In the genomic region with DNA sequence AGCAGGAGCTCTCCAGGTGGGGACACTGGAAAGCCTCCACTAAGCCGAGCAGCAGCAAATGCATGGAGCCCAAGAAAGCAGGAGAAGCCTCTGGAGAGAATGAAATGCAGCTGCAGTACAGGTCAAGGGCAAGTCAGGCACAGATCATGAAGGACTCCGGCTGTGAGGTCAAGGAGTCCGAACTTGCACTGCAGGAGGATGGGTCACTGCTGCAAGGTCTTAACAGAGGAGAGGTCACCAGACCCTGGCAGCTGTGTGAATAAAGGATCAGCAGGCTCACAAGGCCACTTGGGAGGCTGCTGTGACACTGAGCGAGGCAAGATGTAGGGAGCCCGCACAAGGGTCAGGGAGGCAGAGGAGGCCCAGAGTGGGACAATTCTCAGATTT, we compare ENCODE assay signal across 21 cellular contexts.
"Had no signal": no experiment of that assay in that cellular context is flagged by ENCODE, and none has a peak within 500 bp of the region (broad histone marks: within the 10 kb centered on the region; RNA-seq: fewer than 3 reads in every experiment).

No MANE protein-coding gene starts in this region.

- H3K9me3 Mint-ChIP-seq: activated CD4-positive, alpha-beta T cell treated with anti-CD3 and anti-CD28 coated beads, Interleukin-2, amount 10 ng/mL, durations not matched to agents 24 days and 14 days; activated naive CD4-positive, alpha-beta T cell treated with anti-CD3 and anti-CD28 coated beads for 36 hours; activated naive CD8-positive, alpha-beta T cell treated with anti-CD3 and anti-CD28 coated beads, Interleukin-2, amount 10 ng/mL, durations not matched to agents 7 days and 5 days; activated T-cell treated with anti-CD3 and anti-CD28 coated beads, Interleukin-2, amount 50 U/mL, for 72 hours; naive thymus-derived CD4-positive, alpha-beta T cell; T-cell; T-helper 2 cell treated with Interferon-gamma antibody and Interleukin-4, amounts not matched to agents 5 μg/mL and 100 μg/mL, for 36 hours had no signal

- H3K27ac Mint-ChIP-seq: activated CD4-positive, alpha-beta T cell treated with anti-CD3 and anti-CD28 coated beads, Interleukin-2, amount 10 ng/mL, durations not matched to agents 24 days and 14 days; activated naive CD4-positive, alpha-beta T cell treated with anti-CD3 and anti-CD28 coated beads for 36 hours; activated naive CD8-positive, alpha-beta T cell treated with anti-CD3 and anti-CD28 coated beads, Interleukin-2, amount 10 ng/mL, durations not matched to agents 7 days and 5 days; activated T-cell treated with anti-CD3 and anti-CD28 coated beads, Interleukin-2, amount 50 U/mL, for 72 hours; naive thymus-derived CD4-positive, alpha-beta T cell; T-cell; T-helper 2 cell treated with Interferon-gamma antibody and Interleukin-4, amounts not matched to agents 5 μg/mL and 100 μg/mL, for 36 hours had no signal

- ATAC-seq: activated CD4-positive, CD25-positive, alpha-beta regulatory T cell treated with anti-CD3 and anti-CD28 coated beads, Interleukin-2, amount 50 U/mL, for 24 hours; left lung; SK-N-SH treated with all-trans-retinoic acid at 6 μM for 48 hours; T-cell; upper lobe of right lung had no signal

- H3K27me3 ChIP-seq: breast epithelium, left lung, spleen, upper lobe of right lung had no signal

- H3K4me1 Mint-ChIP-seq: activated CD4-positive, alpha-beta T cell treated with anti-CD3 and anti-CD28 coated beads, Interleukin-2, amount 10 ng/mL, durations not matched to agents 24 days and 14 days; activated naive CD8-positive, alpha-beta T cell treated with anti-CD3 and anti-CD28 coated beads, Interleukin-2, amount 10 ng/mL, durations not matched to agents 7 days and 5 days; naive thymus-derived CD4-positive, alpha-beta T cell; T-cell had no signal

- H3K4me3 Mint-ChIP-seq: activated CD4-positive, alpha-beta T cell treated with anti-CD3 and anti-CD28 coated beads, Interleukin-2, amount 10 ng/mL, durations not matched to agents 24 days and 14 days; activated naive CD4-positive, alpha-beta T cell treated with anti-CD3 and anti-CD28 coated beads for 36 hours; activated naive CD8-positive, alpha-beta T cell treated with anti-CD3 and anti-CD28 coated beads, Interleukin-2, amount 10 ng/mL, durations not matched to agents 7 days and 5 days; activated T-cell treated with anti-CD3 and anti-CD28 coated beads, Interleukin-2, amount 50 U/mL, for 72 hours; naive thymus-derived CD4-positive, alpha-beta T cell; T-cell; T-helper 2 cell treated with Interferon-gamma antibody and Interleukin-4, amounts not matched to agents 5 μg/mL and 100 μg/mL, for 36 hours had no signal

- H3K4me3 ChIP-seq: breast epithelium, left lung, lung, spleen, upper lobe of right lung had no signal

- H3K9me3 ChIP-seq: breast epithelium, left lung, spleen, upper lobe of right lung had no signal

- H3K36me3 ChIP-seq: breast epithelium, left lung, spleen, upper lobe of right lung had no signal

- H3K27me3 Mint-ChIP-seq: activated CD4-positive, alpha-beta T cell treated with anti-CD3 and anti-CD28 coated beads, Interleukin-2, amount 10 ng/mL, durations not matched to agents 24 days and 14 days; activated naive CD8-positive, alpha-beta T cell treated with anti-CD3 and anti-CD28 coated beads, Interleukin-2, amount 10 ng/mL, durations not matched to agents 7 days and 5 days; naive thymus-derived CD4-positive, alpha-beta T cell; T-cell had no signal

- H3K27ac ChIP-seq: breast epithelium, left lung, spleen, upper lobe of right lung, VCaP had no signal

- H3K36me3 Mint-ChIP-seq: activated naive CD8-positive, alpha-beta T cell treated with anti-CD3 and anti-CD28 coated beads, Interleukin-2, amount 10 ng/mL, durations not matched to agents 7 days and 5 days; naive thymus-derived CD4-positive, alpha-beta T cell; T-cell had no signal

- H3K4me1 ChIP-seq: breast epithelium, left lung, spleen, upper lobe of right lung had no signal

- DNase-seq: activated CD4-positive, alpha-beta T cell treated with anti-CD3 and anti-CD28 coated beads, Interleukin-2, amount 10 ng/mL, durations not matched to agents 24 days and 14 days; activated effector memory CD4-positive, alpha-beta T cell treated with Interleukin-2 at 50 U/mL for 16 hours; activated naive CD4-positive, alpha-beta T cell treated with anti-CD3 and anti-CD28 coated beads for 36 hours; activated naive CD8-positive, alpha-beta T cell treated with anti-CD3 and anti-CD28 coated beads, Interleukin-2, amount 10 ng/mL, durations not matched to agents 7 days and 5 days; activated T-cell treated with anti-CD3 and anti-CD28 coated beads, Interleukin-2, amount 50 U/mL, for 72 hours; amniotic stem cell; cerebellar nuclear complex; kidney glomerular epithelial cell; naive thymus-derived CD4-positive, alpha-beta T cell; stimulated activated CD4-positive, alpha-beta T cell treated with anti-CD3 and anti-CD28 coated beads, Interleukin-4, amount 100 ng/mL, for 1 hour; stimulated activated naive CD4-positive, alpha-beta T cell treated with Interleukin-2 at 50 U/mL for 16 hours; upper lobe of right lung had no signal
